8 cellular contexts compared by ENCODE assay signal in genomic region chr16:88857728-88858339, GRCh38. TPM values are rescaled to one million over a fixed set of nuclear protein-coding genes. Genes with fewer than 3 reads are reported as not detected.
DNase-seq lines count a peak whose midpoint lies in the region; ATAC-seq and TF ChIP-seq lines count a peak whose summit lies in the region.

No MANE protein-coding gene starts in this region.

- H3K36me3 Mint-ChIP-seq in naive thymus-derived CD4-positive, alpha-beta T cell: peaks cover 0 to 29% (median 3%) of the 10 kb centered on the region in 5 donors

- H3K4me1 Mint-ChIP-seq in naive thymus-derived CD4-positive, alpha-beta T cell: peaks cover 24 to 42% (median 34%) of the 10 kb centered on the region in 7 donors

- 15 to 22% methylated on average over 6 to 12 of the region's 12 CpGs for WGBS in esophagus squamous epithelium, 2 donors

- peak overlapping the region; percentile 99 for H3K4me3 ChIP-seq in OCI-LY3 (ENCODE audit: low read length)
- peak overlapping the region; percentile 81 to 99 (median 86) for H3K4me3 ChIP-seq in esophagus squamous epithelium
- peak overlapping the region; percentile 98 for H3K4me3 ChIP-seq in naive thymus-derived CD4-positive, alpha-beta T cell (ENCODE audit: low read length)

- H3K4me2 ChIP-seq in OCI-LY3 (ENCODE audit: low read length): peak overlapping the region; percentile 98

- H3K4me3 Mint-ChIP-seq in naive thymus-derived CD4-positive, alpha-beta T cell: peak overlapping the region; percentile 94 to 100 (median 98)

- peak; percentile 91 for DNase-seq in GM10266 (ENCODE audit: extremely low spot score)
- DNase-seq in activated T-cell treated with anti-CD3 and anti-CD28 coated beads, Interleukin-2, amount 50 U/mL, for 1 hour: peak; percentile 78
- no peak for DNase-seq in esophagus squamous epithelium (lab: John Stamatoyannopoulos, UW)
- DNase-seq in naive thymus-derived CD4-positive, alpha-beta T cell: peak; percentile 54 to 72 (median 69)
- peak; percentile 46 to 65 for DNase-seq in stimulated activated CD8-positive, alpha-beta memory T cell treated with anti-CD3 and anti-CD28 coated beads, Interleukin-7, amount 100 ng/mL, for 48 hours (ENCODE audit: extremely low read depth in 1 of 2, low read depth in 1 of 2)

- no peak for TF ChIP-seq POLR2A in esophagus squamous epithelium (IDR thresholded peaks at IDR 0.05)

- H3K9ac ChIP-seq in OCI-LY3 (ENCODE audit: low read length): peak overlapping the region; percentile 79

- peaks cover 0 to 3% (median 0%) of the 10 kb centered on the region in 11 donors for H3K9me3 Mint-ChIP-seq in naive thymus-derived CD4-positive, alpha-beta T cell

- 0 out of 2 replicates have a peak overlapping the region, but pooled peaks have one; percentile 4 for H3K27ac ChIP-seq in OCI-LY3 (ENCODE audit: low read length)
- H3K27ac ChIP-seq in esophagus squamous epithelium: peak overlapping the region; percentile 81 to 90 (median 88)
- H3K27ac ChIP-seq in naive thymus-derived CD4-positive, alpha-beta T cell (ENCODE audit: low read depth, low read length): peak overlapping the region; percentile 71

- H3K9me3 ChIP-seq in OCI-LY3 (ENCODE audit: insufficient read depth, low read length) (no peaks in the 10 kb centered on the region), esophagus squamous epithelium (no peaks in the 10 kb centered on the region)
- no peaks in the 10 kb centered on the region for H3K9me3 ChIP-seq in naive thymus-derived CD4-positive, alpha-beta T cell (ENCODE audit: control insufficient read depth in 2 of 3, low read length in 3 of 3)

- H3K27me3 Mint-ChIP-seq in naive thymus-derived CD4-positive, alpha-beta T cell: no peaks in the 10 kb centered on the region

- intact Hi-C loops in esophagus squamous epithelium (cut with DNase I): loop anchor here (5.0 kb wide), 1 partner anchor 46 kb away; the partner anchor contains the start of gene APRT
- intact Hi-C loops in naive thymus-derived CD4-positive, alpha-beta T cell (cut with micrococcal nuclease): loop anchor here (1.0 to 10.0 kb wide), 24 partner anchors 42 to 649 kb away; partner anchors contain the start of genes CDH15 (in 2 of the 2), PIEZO1 (in 2 of the 2), ZC3H18 (in 2 of the 2) and CDT1 (in 1 of the 2)

- H3K79me2 ChIP-seq in OCI-LY3 (ENCODE audit: low read length): peaks cover 18% of the 10 kb centered on the region

- H3K27ac Mint-ChIP-seq in naive thymus-derived CD4-positive, alpha-beta T cell: peak overlapping the region; percentile 88 to 100 (median 94)

- peak; percentile 87 for TF ChIP-seq CTCF in GM10266 (IDR thresholded peaks at IDR 0.05; ENCODE audit: control insufficient read depth, insufficient read depth, low read depth, missing control alignments)
- TF ChIP-seq CTCF in OCI-LY3 (IDR thresholded peaks at IDR 0.05; ENCODE audit: low read depth, low read length): peak; percentile 63
- TF ChIP-seq CTCF in esophagus squamous epithelium (IDR thresholded peaks at IDR 0.05): peak; percentile 32 to 67 (median 52)

- H3K27me3 ChIP-seq in OCI-LY3 (ENCODE audit: low read depth, low read length) (no peaks in the 10 kb centered on the region), esophagus squamous epithelium (no peaks in the 10 kb centered on the region)
- H3K27me3 ChIP-seq in naive thymus-derived CD4-positive, alpha-beta T cell (ENCODE audit: control insufficient read depth in 2 of 2, insufficient read depth in 2 of 2, low read length in 2 of 2): no peaks in the 10 kb centered on the region

- peaks cover 23% of the 10 kb centered on the region for H3K4me1 ChIP-seq in OCI-LY3 (ENCODE audit: low read length)
- H3K4me1 ChIP-seq in esophagus squamous epithelium: peaks cover 16 to 50% (median 21%) of the 10 kb centered on the region in 3 donors
- peaks cover 20 to 25% of the 10 kb centered on the region in 2 donors for H3K4me1 ChIP-seq in naive thymus-derived CD4-positive, alpha-beta T cell (ENCODE audit: control insufficient read depth in 2 of 2, insufficient read depth in 2 of 2, low read length in 2 of 2)

- POLR2A ChIA-PET in naive thymus-derived CD4-positive, alpha-beta T cell (lab: Charles Lee): interaction anchor here (0.6 to 3.6 kb wide), 26 partner anchors 9 to 1016 kb away, joined by 3 to 42 read pairs (median 4); partner anchors contain the start of genes APRT, CTU2, PABPN1L and RNF166

- H2AFZ ChIP-seq in OCI-LY3 (ENCODE audit: low read depth, low read length): no peak overlapping the region

- CTCF ChIA-PET in naive thymus-derived CD4-positive, alpha-beta T cell (lab: Charles Lee): interaction anchor here (0.6 to 3.5 kb wide), 13 partner anchors 9 to 431 kb away, joined by 3 to 15 read pairs (median 5); partner anchors contain the start of gene APRT

- peaks cover 9% of the 10 kb centered on the region; the same call in 1 of the 2 replicates for H4K20me1 ChIP-seq in OCI-LY3 (ENCODE audit: insufficient read depth, low read length)

- ATAC-seq in HG02943 (IDR thresholded peaks at IDR 0.05; ENCODE audit: low read depth, unreplicated experiment): peak; percentile 37
- ATAC-seq in naive thymus-derived CD4-positive, alpha-beta T cell: peak; percentile 51
- no peak for ATAC-seq in GM21526 (IDR thresholded peaks at IDR 0.05; ENCODE audit: low FRiP score, unreplicated experiment)

- H3K36me3 ChIP-seq in OCI-LY3 (replicated peaks; ENCODE audit: low read depth, low read length) (peaks cover 11% of the 10 kb centered on the region), esophagus squamous epithelium (peaks cover 9 to 59% (median 26%) of the 10 kb centered on the region in 3 donors)
- H3K36me3 ChIP-seq in naive thymus-derived CD4-positive, alpha-beta T cell (ENCODE audit: control insufficient read depth in 2 of 3, insufficient read depth in 3 of 3, low read length in 3 of 3): peaks cover 4 to 47% (median 7%) of the 10 kb centered on the region in 3 experiments

RNA-seq across cellular contexts. Expression of gene TRAPPC2L, which starts 0.9 kb away (rescaled TPM):
- total RNA-seq in esophagus squamous epithelium: 10 to 100 TPM; 20.7 to 29.7 (median 24.7) TPM
- 10 to 100 TPM; 32.3 to 73.4 (median 60.1) TPM for total RNA-seq in naive thymus-derived CD4-positive, alpha-beta T cell
- polyA plus RNA-seq in naive thymus-derived CD4-positive, alpha-beta T cell: 100 to 1,000 TPM in 1 of 2 donors, 10 to 100 TPM in 1; 96.8 to 112 TPM

RNA-seq across cellular contexts. Expression of gene GALNS, which starts 1.1 kb away (rescaled TPM):
- total RNA-seq in esophagus squamous epithelium: 10 to 100 TPM in 3 of 4 donors, 1 to 10 TPM in 1; 9.5 to 24.2 (median 20.5) TPM
- 10 to 100 TPM; 48.6 to 64.3 (median 57.5) TPM for total RNA-seq in naive thymus-derived CD4-positive, alpha-beta T cell
- 10 to 100 TPM in 1 of 2 donors, 1 to 10 TPM in 1; 9.8 to 11.1 TPM for polyA plus RNA-seq in naive thymus-derived CD4-positive, alpha-beta T cell

RNA-seq across cellular contexts. Expression of gene PABPN1L, which starts 8.6 kb away (rescaled TPM):
- not detected for total RNA-seq in esophagus squamous epithelium
- total RNA-seq in naive thymus-derived CD4-positive, alpha-beta T cell: not detected
- not detected for polyA plus RNA-seq in naive thymus-derived CD4-positive, alpha-beta T cell

RNA-seq across cellular contexts. Expression of gene APRT, which starts 46.1 kb away (rescaled TPM):
- total RNA-seq in esophagus squamous epithelium: 100 to 1,000 TPM; 186 to 314 (median 250) TPM
- total RNA-seq in naive thymus-derived CD4-positive, alpha-beta T cell: 100 to 1,000 TPM; 134 to 178 (median 161) TPM
- polyA plus RNA-seq in naive thymus-derived CD4-positive, alpha-beta T cell: 100 to 1,000 TPM; 446 to 513 TPM

RNA-seq across cellular contexts. Expression of gene CDT1, which starts 54.2 kb away (rescaled TPM):
- 10 to 100 TPM in 3 of 4 donors, 1 to 10 TPM in 1; 7.7 to 20.7 (median 11.2) TPM for total RNA-seq in esophagus squamous epithelium
- 10 to 100 TPM in 1 of 5 experiments, 1 to 10 TPM in 1, under 1 TPM in 2, not detected in 1; 0.35 to 79.2 (median 1.6) TPM for total RNA-seq in naive thymus-derived CD4-positive, alpha-beta T cell
- under 1 TPM; 0.09 to 0.19 TPM for polyA plus RNA-seq in naive thymus-derived CD4-positive, alpha-beta T cell

Comparison
In these comparisons a context has a peak if more than half of its experiments do, and no peak if none do; other contexts are left out.
1. H3K27ac ChIP-seq: peak in every context shown above with its lines; median percentile 88 in esophagus squamous epithelium; 71 in naive thymus-derived CD4-positive, alpha-beta T cell; 4 in OCI-LY3.